ENCODE assay signal across 8 cellular contexts in the genomic region with DNA sequence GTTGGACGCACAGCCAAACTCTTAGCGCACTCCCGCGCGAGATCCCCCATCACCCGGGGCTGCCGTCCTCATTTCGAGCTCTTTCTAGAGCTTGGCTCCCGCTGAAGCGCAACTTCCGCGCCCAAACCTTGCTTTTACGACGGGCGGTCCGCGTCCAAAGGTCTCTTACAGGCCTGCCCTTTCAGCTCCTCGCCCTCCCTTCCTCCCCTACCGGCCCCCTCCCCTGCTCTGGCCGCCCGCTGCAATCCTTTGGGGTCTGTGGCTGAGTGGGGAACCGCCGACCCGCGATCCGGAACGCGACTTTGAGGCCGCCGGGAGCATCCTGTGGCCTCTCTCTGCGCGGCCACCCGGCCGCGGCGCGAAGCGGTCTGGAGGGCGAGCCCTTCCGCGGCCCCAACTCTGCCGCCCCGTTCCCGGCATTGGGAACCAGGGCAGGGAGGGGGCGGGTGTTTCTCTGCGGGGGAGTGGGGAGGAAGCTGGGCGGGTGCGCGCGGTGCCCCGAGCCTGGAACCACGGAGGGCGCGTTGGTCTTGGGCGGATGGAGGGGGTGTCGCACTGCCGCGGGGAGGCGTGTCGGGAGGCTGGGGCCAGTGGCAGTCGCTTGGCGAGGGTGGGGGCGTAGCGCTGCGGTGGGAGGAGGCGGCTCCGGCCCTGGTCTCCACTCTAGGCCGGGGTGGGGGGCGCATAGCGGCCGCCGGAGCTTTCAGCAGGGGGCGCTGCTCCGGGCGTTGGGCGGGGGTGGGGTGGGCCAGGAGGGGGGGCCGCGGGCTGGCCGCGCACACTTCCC. TPM values are rescaled to one million over a fixed set of nuclear protein-coding genes. Genes with fewer than 3 reads are reported as not detected.
A peak's percentile ranks its signal among the peaks of the same experiment; 100 is the strongest.
DNase-seq lines count a peak whose midpoint lies in the region; ATAC-seq and TF ChIP-seq lines count a peak whose summit lies in the region.

A gene (plus strand): TSS at position 781 of the 787 bp plus-strand sequence. CDS start 96 bp downstream, outside the sequence.

- no peak within 1 kb of the TSS for H3K27ac Mint-ChIP-seq in T-helper 2 cell treated with Interferon-gamma antibody and Interleukin-4, amounts not matched to agents 5 μg/mL and 100 μg/mL, for 36 hours

- H3K27me3 ChIP-seq in osteoblast (ENCODE audit: insufficient read depth, low read length) = peaks cover 95% of the 10 kb centered on the region

- H3K27me3 Mint-ChIP-seq in T-helper 2 cell treated with Interferon-gamma antibody and Interleukin-4, amounts not matched to agents 5 μg/mL and 100 μg/mL, for 36 hours (ENCODE audit: low read depth) = peaks cover 70% of the 10 kb centered on the region

- DNase-seq in AG10803 (ENCODE audit: low read depth) = no peak
- DNase-seq in T-helper 2 cell treated with Interferon-gamma antibody and Interleukin-4, amounts not matched to agents 5 μg/mL and 100 μg/mL, for 36 hours (ENCODE audit: low spot score) = peak; percentile 28
- DNase-seq in fibroblast of the aortic adventitia (ENCODE audit: low read depth) = peak; percentile 6
- peak; percentile 89 for DNase-seq in osteoblast (ENCODE audit: insufficient read length, low spot score, missing footprints)
- no peak for DNase-seq in NCI-H2171 (lab: John Stamatoyannopoulos, UW)
- DNase-seq in H4 (ENCODE audit: low spot score) = no peak
- no peak for DNase-seq in inferior parietal cortex (ENCODE audit: extremely low spot score)

- no peak within 1 kb of the TSS for H2AFZ ChIP-seq in osteoblast (ENCODE audit: low read length)

- H3K4me2 ChIP-seq in osteoblast (ENCODE audit: insufficient read depth, low read length) = peak within 1 kb of the TSS; percentile 53

- peaks cover 3% of the 10 kb centered on the region for H3K4me1 Mint-ChIP-seq in T-helper 2 cell treated with Interferon-gamma antibody and Interleukin-4, amounts not matched to agents 5 μg/mL and 100 μg/mL, for 36 hours (ENCODE audit: low read depth)

- peak within 1 kb of the TSS; percentile 38 for H3K4me3 ChIP-seq in AG10803 (ENCODE audit: low read length)
- peak within 1 kb of the TSS; percentile 51 for H3K4me3 ChIP-seq in fibroblast of the aortic adventitia (ENCODE audit: low read depth, low read length)
- H3K4me3 ChIP-seq in osteoblast (ENCODE audit: insufficient read depth, low read length) = peak within 1 kb of the TSS; percentile 47

- H3K9me3 Mint-ChIP-seq in T-helper 2 cell treated with Interferon-gamma antibody and Interleukin-4, amounts not matched to agents 5 μg/mL and 100 μg/mL, for 36 hours = no peaks in the 10 kb centered on the region

- H3K9me3 ChIP-seq in osteoblast (ENCODE audit: low read depth, low read length) = no peaks in the 10 kb centered on the region

- H3K4me3 Mint-ChIP-seq in T-helper 2 cell treated with Interferon-gamma antibody and Interleukin-4, amounts not matched to agents 5 μg/mL and 100 μg/mL, for 36 hours = peak within 1 kb of the TSS; percentile 66

- H3K36me3 ChIP-seq in osteoblast (ENCODE audit: insufficient read depth, low read length) = no peaks in the 10 kb centered on the region

- no peaks in the 10 kb centered on the region for H3K4me1 ChIP-seq in osteoblast (ENCODE audit: insufficient read depth, low read length)

- no peak within 1 kb of the TSS for H3K27ac ChIP-seq in osteoblast (ENCODE audit: low read depth, low read length)

- no peaks in the 10 kb centered on the region for H3K79me2 ChIP-seq in osteoblast (ENCODE audit: insufficient read depth, low read length)

- TF ChIP-seq CTCF in AG10803 (conservative IDR thresholded peaks at IDR 0.05; ENCODE audit: low read length) = no peak
- no peak for TF ChIP-seq CTCF in fibroblast of the aortic adventitia (IDR thresholded peaks at IDR 0.05; ENCODE audit: insufficient read depth, low read length)
- TF ChIP-seq CTCF in osteoblast (IDR thresholded peaks at IDR 0.05; ENCODE audit: extremely low read depth, low read depth, low read length) = no peak

- H4K20me1 ChIP-seq in osteoblast (ENCODE audit: insufficient read depth, low read length) = no peaks in the 10 kb centered on the region

- H3K36me3 Mint-ChIP-seq in T-helper 2 cell treated with Interferon-gamma antibody and Interleukin-4, amounts not matched to agents 5 μg/mL and 100 μg/mL, for 36 hours (ENCODE audit: low read depth) = no peaks in the 10 kb centered on the region

- ATAC-seq in GM19043 (IDR thresholded peaks at IDR 0.05; ENCODE audit: low read depth, unreplicated experiment) = peak; percentile 17

RNA-seq across cellular contexts. Expression of the gene that starts here (rescaled TPM):
- total RNA-seq in fibroblast of the aortic adventitia (ENCODE audit: low replicate concordance) (under 0.01 TPM in 1 of 2 replicates, not detected in the other), osteoblast (under 0.01 TPM in 1 of 2 replicates, not detected in the other)
- 0.02 and 0.04 TPM in 2 replicates for total RNA-seq in H4 (2014; rRNA removed; shearing (Covaris generic))

Comparison
In these comparisons a context has a peak if more than half of its experiments do, and no peak if none do; other contexts are left out.
1. Peak in DNase-seq and H3K4me3 ChIP-seq in fibroblast of the aortic adventitia; RNA of the gene not detected or under 1 TPM.
2. Peak in DNase-seq, H3K4me3 ChIP-seq and H3K4me2 ChIP-seq in osteoblast; RNA of the gene not detected or under 1 TPM.